15 cellular contexts compared by ENCODE assay signal in the genomic region with DNA sequence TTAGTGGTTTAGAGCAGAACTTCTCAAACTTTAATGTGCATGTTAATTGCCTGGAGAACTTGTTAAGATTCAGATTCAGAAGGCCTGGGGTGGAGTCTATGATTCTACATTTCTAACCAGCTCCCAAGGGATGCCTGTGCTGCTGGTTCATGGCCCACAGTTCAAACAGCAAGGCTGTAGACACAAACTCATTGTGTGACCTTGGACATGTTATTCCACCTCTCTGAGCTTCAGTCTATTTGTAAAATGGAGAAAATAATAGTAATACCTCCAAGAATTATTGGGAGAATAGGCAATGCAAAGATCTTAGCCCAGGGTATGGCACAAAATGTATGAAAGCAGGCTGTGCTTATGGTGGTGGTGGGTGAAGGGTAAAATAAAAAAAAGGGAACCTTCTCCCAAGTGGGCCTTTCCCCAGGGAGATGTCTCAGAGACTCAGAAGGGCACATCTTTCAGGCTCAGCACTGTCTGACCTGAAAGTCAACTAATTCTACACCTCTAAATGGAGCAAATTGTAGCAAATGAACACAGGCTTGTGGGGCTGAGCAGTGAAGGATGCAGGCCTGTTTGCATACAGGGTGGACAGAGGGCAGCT.
DNase-seq lines count a peak whose midpoint lies in the region; ATAC-seq, FAIRE-seq and TF ChIP-seq lines count a peak whose summit lies in the region.
"Had no signal": no experiment of that assay in that cellular context is flagged by ENCODE, and none has a peak within 500 bp of the region (broad histone marks: within the 10 kb centered on the region; RNA-seq: fewer than 3 reads in every experiment).

No MANE protein-coding gene starts in this region.

- H2BK12ac ChIP-seq in H1 (ENCODE audit: low read depth, low read length): no peak overlapping the region

- no peaks in the 10 kb centered on the region for H3K27me3 ChIP-seq in BLaER1 treated with 17β-estradiol and CSF1 and Interleukin-3, amounts not matched to agents 10 nM and 100 nM
- H3K27me3 ChIP-seq in H1 (replicated peaks in 1 of 4; ENCODE audit: control insufficient read depth in 3 of 4, extremely low read depth in 1 of 4, insufficient read depth in 3 of 4, low read length in 3 of 4): peaks cover 0 to 2% (median 0%) of the 10 kb centered on the region in 4 experiments; a peak in 1 of 7 replicates
- H3K27me3 ChIP-seq in osteoblast (ENCODE audit: insufficient read depth, low read length): peaks cover 3% of the 10 kb centered on the region

- no peak overlapping the region for H2BK20ac ChIP-seq in H1 (ENCODE audit: low read length)

- H3K36me3 ChIP-seq in BLaER1 treated with 17β-estradiol and CSF1 and Interleukin-3, amounts not matched to agents 10 nM and 100 nM: no peaks in the 10 kb centered on the region
- H3K36me3 ChIP-seq in H1 (ENCODE audit: control insufficient read depth in 2 of 4, insufficient read depth in 4 of 4, low read length in 3 of 4): no peaks in the 10 kb centered on the region
- no peaks in the 10 kb centered on the region for H3K36me3 ChIP-seq in osteoblast (ENCODE audit: insufficient read depth, low read length)

- no peak overlapping the region for H3K23ac ChIP-seq in H1 (ENCODE audit: insufficient read length)

- H3K23me2 ChIP-seq in H1 (ENCODE audit: low read depth, low read length): no peaks in the 10 kb centered on the region

- FAIRE-seq in H1 (lab: Jason Lieb, UNC): no peak
- FAIRE-seq: A204.1, G401.6, GM19239, H54 had no signal

- no peak for TF ChIP-seq CTCF in NB4 (IDR thresholded peaks at IDR 0.05; ENCODE audit: low read depth, low read length)
- no peak for TF ChIP-seq CTCF in H1 (IDR thresholded peaks at IDR 0.05; ENCODE audit: control extremely low read depth in 1 of 3, insufficient read depth in 1 of 3, low read depth in 1 of 3, low read length in 3 of 3)
- no peak for TF ChIP-seq CTCF in osteoblast (IDR thresholded peaks at IDR 0.05; ENCODE audit: extremely low read depth, low read depth, low read length)

- no peaks in the 10 kb centered on the region for H4K20me1 ChIP-seq in BLaER1 treated with 17β-estradiol and CSF1 and Interleukin-3, amounts not matched to agents 10 nM and 100 nM
- H4K20me1 ChIP-seq in H1 (replicated peaks in 1 of 2; ENCODE audit: control insufficient read depth in 1 of 2, insufficient read depth in 2 of 2, low read length in 2 of 2): no peaks in the 10 kb centered on the region
- no peaks in the 10 kb centered on the region for H4K20me1 ChIP-seq in osteoblast (ENCODE audit: insufficient read depth, low read length)

- H3K9me3 ChIP-seq in BLaER1 treated with 17β-estradiol and CSF1 and Interleukin-3, amounts not matched to agents 10 nM and 100 nM (replicated peaks in 1 of 11): no peaks in the 10 kb centered on the region
- H3K9me3 ChIP-seq in H1 (ENCODE audit: insufficient read depth in 2 of 2, low read depth in 1 of 2, low read length in 1 of 2): no peaks in the 10 kb centered on the region
- H3K9me3 ChIP-seq in osteoblast (ENCODE audit: low read depth, low read length): no peaks in the 10 kb centered on the region

- POLR2A ChIA-PET in H1 (lab: Charles Lee; ENCODE audit: partially characterized antibody): no interaction called here

- no peak overlapping the region for H3K27ac ChIP-seq in BLaER1 treated with 17β-estradiol and CSF1 and Interleukin-3, amounts not matched to agents 10 nM and 100 nM
- H3K27ac ChIP-seq in H1 (ENCODE audit: low read depth, low read length) (no peak overlapping the region), osteoblast (ENCODE audit: low read depth, low read length) (no peak overlapping the region)
- H3K27ac ChIP-seq: HL-60 had no signal

- H3K79me2 ChIP-seq in H1 (ENCODE audit: control insufficient read depth in 1 of 2, insufficient read depth in 2 of 2, low read length in 2 of 2) (no peaks in the 10 kb centered on the region), osteoblast (ENCODE audit: insufficient read depth, low read length) (no peaks in the 10 kb centered on the region)

- TF ChIP-seq POLR2A in NB4 (IDR thresholded peaks at IDR 0.05; ENCODE audit: extremely low read depth, insufficient read length): no peak
- no peak for TF ChIP-seq POLR2A in H1 (IDR thresholded peaks at IDR 0.05; ENCODE audit: control extremely low read depth in 1 of 2, low read depth in 2 of 2, low read length in 2 of 2)

- H3K4me1 ChIP-seq in BLaER1 treated with 17β-estradiol and CSF1 and Interleukin-3, amounts not matched to agents 10 nM and 100 nM: peaks cover 0 to 16% (median 8%) of the 10 kb centered on the region in 10 experiments; a peak in 12 of 20 replicates
- H3K4me1 ChIP-seq in H1 (replicated peaks in 1 of 4; ENCODE audit: control insufficient read depth in 3 of 4, insufficient read depth in 4 of 4, low read length in 3 of 4) (peaks cover 0 to 13% (median 6%) of the 10 kb centered on the region in 4 experiments; a peak in 3 of 7 replicates), osteoblast (ENCODE audit: insufficient read depth, low read length) (no peaks in the 10 kb centered on the region)

- no peak overlapping the region for H4K5ac ChIP-seq in H1 (ENCODE audit: insufficient read length, low read depth, low read length)

- no peak overlapping the region for H3K18ac ChIP-seq in H1 (ENCODE audit: extremely low read depth, low read length)

- peak overlapping the region; percentile 14 for H4K91ac ChIP-seq in H1 (replicated peaks; ENCODE audit: insufficient read length, low read length)

- no peak for TF ChIP-seq RAD21 in H1 (IDR thresholded peaks at IDR 0.05 in 1 of 2, conservative IDR thresholded peaks at IDR 0.05 in 1 of 2; ENCODE audit: low read depth in 2 of 2, low read length in 2 of 2)

- CTCF ChIA-PET in H1 (lab: Charles Lee; ENCODE audit: partially characterized antibody): interaction anchor here (0.7 to 1.6 kb wide), 4 partner anchors 12 to 235 kb away, joined by 3 to 5 read pairs (median 3); no protein-coding TSS in a partner anchor

- H3K4ac ChIP-seq in H1 (replicated peaks; ENCODE audit: insufficient read length, low read depth, low read length): peak overlapping the region; percentile 11

- no peak overlapping the region for H3K56ac ChIP-seq in H1 (replicated peaks; ENCODE audit: insufficient read length, low read depth, low read length)

- DNase-seq in NB4 (ENCODE audit: low read depth) (peak; percentile 25), H1 (ENCODE audit: low read depth in 1 of 2, low spot score in 2 of 2) (no peak), osteoblast (ENCODE audit: insufficient read length, low spot score, missing footprints) (peak; percentile 30), activated T-cell treated with anti-CD3 and anti-CD28 coated beads for 4 hours (no peak)
- DNase-seq: CD4-positive, alpha-beta memory T cell; DMS79 had no signal

- no peak overlapping the region for H2AFZ ChIP-seq in H1 (ENCODE audit: low read length)
- no peak overlapping the region for H2AFZ ChIP-seq in osteoblast (ENCODE audit: low read length)

- no peak overlapping the region for H3K14ac ChIP-seq in H1 (ENCODE audit: insufficient read length)

- no peaks in the 10 kb centered on the region for H3K79me1 ChIP-seq in H1 (ENCODE audit: low read depth, low read length)

- H4K8ac ChIP-seq in H1 (ENCODE audit: extremely low read depth, insufficient read depth, low read length): no peak overlapping the region

- no peak overlapping the region for H2BK15ac ChIP-seq in H1 (ENCODE audit: low read length)

- H3K4me3 ChIP-seq in BLaER1 treated with 17β-estradiol and CSF1 and Interleukin-3, amounts not matched to agents 10 nM and 100 nM: no peak overlapping the region
- H3K4me3 ChIP-seq in NB4 (ENCODE audit: low read depth, low read length) (no peak overlapping the region), H1 (ENCODE audit: extremely low read depth in 1 of 4, insufficient read depth in 2 of 4, low read depth in 3 of 4, low read length in 4 of 4) (no peak overlapping the region), osteoblast (ENCODE audit: insufficient read depth, low read length) (no peak overlapping the region)

- H3K4me2 ChIP-seq in BLaER1 treated with 17β-estradiol and CSF1 and Interleukin-3, amounts not matched to agents 10 nM and 100 nM: peak overlapping the region in 7 of 11 experiments; percentile 5 to 48 (median 30); a peak in 10 of 22 replicates
- H3K4me2 ChIP-seq in H1 (ENCODE audit: insufficient read depth in 1 of 2, low read depth in 2 of 2, low read length in 2 of 2): no peak overlapping the region
- no peak overlapping the region for H3K4me2 ChIP-seq in osteoblast (ENCODE audit: insufficient read depth, low read length)

- H2BK120ac ChIP-seq in H1 (replicated peaks; ENCODE audit: low read depth, low read length): no peak overlapping the region

- TF ChIP-seq EP300 in H1 (IDR thresholded peaks at IDR 0.05; ENCODE audit: borderline replicate concordance in 1 of 2, low read depth in 2 of 2, low read length in 2 of 2): no peak

- ATAC-seq in GM19463 (IDR thresholded peaks at IDR 0.05; ENCODE audit: unreplicated experiment) (no peak), SK-N-SH treated with all-trans-retinoic acid at 6 μM for 48 hours (no peak)
- ATAC-seq: HCT116 had no signal

- H2AK5ac ChIP-seq in H1 (ENCODE audit: low read depth, low read length): no peak overlapping the region

- H3K9ac ChIP-seq in BLaER1 treated with 17β-estradiol and CSF1 and Interleukin-3, amounts not matched to agents 10 nM and 100 nM: no peak overlapping the region
- no peak overlapping the region for H3K9ac ChIP-seq in H1 (replicated peaks in 1 of 4; ENCODE audit: extremely low read depth in 1 of 4, low read depth in 3 of 4, low read length in 3 of 4)

- H2BK5ac ChIP-seq in H1 (ENCODE audit: low read depth, low read length): no peak overlapping the region

TF ChIP-seq in H1, 55 proteins besides CTCF, POLR2A, EP300 and RAD21:
- TF ChIP-seq JUN (IDR thresholded peaks at IDR 0.05; ENCODE audit: low read depth, low read length) (no peak), NANOG (IDR thresholded peaks at IDR 0.05; ENCODE audit: insufficient read depth, low read depth, low read length, poor library complexity, severe bottlenecking) (no peak)

TF ChIP-seq in SK-N-SH treated with all-trans-retinoic acid at 6 μM for 48 hours, 23 proteins besides CTCF, POLR2A, EP300 and RAD21 (continues in another document):
- TF ChIP-seq RARB (CRISPR knock-in tag; IDR thresholded peaks at IDR 0.05): no peak
- TF ChIP-seq ZNF8 (CRISPR knock-in tag; IDR thresholded peaks at IDR 0.05): no peak
- no peak for TF ChIP-seq BACH2 (CRISPR knock-in tag; IDR thresholded peaks at IDR 0.05; ENCODE audit: borderline replicate concordance)
- TF ChIP-seq, protein P1, sequence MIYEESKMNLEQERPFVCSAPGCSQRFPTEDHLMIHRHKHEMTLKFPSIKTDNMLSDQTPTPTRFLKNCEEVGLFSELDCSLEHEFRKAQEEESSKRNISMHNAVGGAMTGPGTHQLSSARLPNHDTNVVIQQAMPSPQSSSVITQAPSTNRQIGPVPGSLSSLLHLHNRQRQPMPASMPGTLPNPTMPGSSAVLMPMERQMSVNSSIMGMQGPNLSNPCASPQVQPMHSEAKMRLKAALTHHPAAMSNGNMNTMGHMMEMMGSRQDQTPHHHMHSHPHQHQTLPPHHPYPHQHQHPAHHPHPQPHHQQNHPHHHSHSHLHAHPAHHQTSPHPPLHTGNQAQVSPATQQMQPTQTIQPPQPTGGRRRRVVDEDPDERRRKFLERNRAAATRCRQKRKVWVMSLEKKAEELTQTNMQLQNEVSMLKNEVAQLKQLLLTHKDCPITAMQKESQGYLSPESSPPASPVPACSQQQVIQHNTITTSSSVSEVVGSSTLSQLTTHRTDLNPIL (CRISPR knock-in tag; IDR thresholded peaks at IDR 0.05; ENCODE audit: low read depth): no peak
- no peak for TF ChIP-seq GLIS3 (CRISPR knock-in tag; IDR thresholded peaks at IDR 0.05)
- no peak for TF ChIP-seq TOX (CRISPR knock-in tag; IDR thresholded peaks at IDR 0.05; ENCODE audit: borderline replicate concordance)

Comparison
In these comparisons a context has a peak if more than half of its experiments do, and no peak if none do; other contexts are left out.
1. H3K4me2 ChIP-seq: peak in BLaER1 treated with 17β-estradiol and CSF1 and Interleukin-3, amounts not matched to agents 10 nM and 100 nM (7 of 11); none in H1 (0 of 2) and osteoblast (single experiment).
2. DNase-seq: peak in NB4 (single experiment) and osteoblast (single experiment); none in H1 (0 of 2) and activated T-cell treated with anti-CD3 and anti-CD28 coated beads for 4 hours (single experiment).